ENCODE assay signal across 8 cellular contexts in genomic region chr10:69337312-69338132, GRCh38. TPM values are rescaled to one million over a fixed set of nuclear protein-coding genes. Genes with fewer than 3 reads are reported as not detected.
DNase-seq lines count a peak whose midpoint lies in the region; ATAC-seq and TF ChIP-seq lines count a peak whose summit lies in the region.

No MANE protein-coding gene starts in this region.

- DNase-seq in AG09309 (ENCODE audit: low read depth) (peak; percentile 34), Kasumi-1 (lab: John Stamatoyannopoulos, UW) (peak; percentile 98 to 99), spleen (no peak), SK-N-DZ (ENCODE audit: low spot score) (no peak)
- DNase-seq in activated CD4-positive, alpha-beta T cell treated with anti-CD3 and anti-CD28 coated beads for 1 hour, result no peak

- H3K27me3 ChIP-seq in iPS-18a (ENCODE audit: control insufficient read depth, insufficient read depth, low read length) (no peaks in the 10 kb centered on the region), spleen (replicated peaks in 1 of 7) (no peaks in the 10 kb centered on the region)

- H3K9ac ChIP-seq in iPS-18a (ENCODE audit: low read length), result no peak overlapping the region

- TF ChIP-seq CTCF in AG09309 (IDR thresholded peaks at IDR 0.05; ENCODE audit: control insufficient read depth, insufficient read depth, low read depth, low read length, missing control alignments) (no peak), spleen (IDR thresholded peaks at IDR 0.05 in 8 of 11, conservative IDR thresholded peaks at IDR 0.05 in 3 of 11) (no peak)

- H3K36me3 ChIP-seq in iPS-18a (ENCODE audit: control insufficient read depth, low read depth, low read length) (no peaks in the 10 kb centered on the region), spleen (peaks cover 0 to 11% (median 2%) of the 10 kb centered on the region in 6 donors)

- peaks cover 36% of the 10 kb centered on the region for H3K4me1 ChIP-seq in iPS-18a (ENCODE audit: control insufficient read depth, low read depth, low read length)
- H3K4me1 ChIP-seq in spleen, result peaks cover 31 to 98% (median 70%) of the 10 kb centered on the region in 6 donors

- intact Hi-C loops in spleen (cut with DNase I; ENCODE audit: low total_unique reads), result no loop called here

- ATAC-seq in HG02642 (IDR thresholded peaks at IDR 0.05; ENCODE audit: poor library complexity, unreplicated experiment), result no peak

- TF ChIP-seq POLR2A in spleen (IDR thresholded peaks at IDR 0.05), result no peak

- no peak overlapping the region for H3K4me3 ChIP-seq in AG09309 (ENCODE audit: control insufficient read depth, low read depth, low read length)
- H3K4me3 ChIP-seq in iPS-18a (ENCODE audit: low read length), result peak overlapping the region; percentile 6
- H3K4me3 ChIP-seq in spleen, result peak overlapping the region in 1 of 8 donors; percentile 29

- H3K27ac ChIP-seq in angular gyrus (ENCODE audit: low read depth, low read length) (peak overlapping the region; percentile 69), iPS-18a (ENCODE audit: low read length) (peak overlapping the region; percentile 37), spleen (peak overlapping the region in 6 of 8 donors; percentile 17 to 83 (median 68))

- H3K9me3 ChIP-seq in iPS-18a (ENCODE audit: control insufficient read depth, low read depth, low read length) (no peaks in the 10 kb centered on the region), spleen (no peaks in the 10 kb centered on the region)

- 54 to 61% (median 55%) methylated on average over 12 to 16 of the region's 16 CpGs for WGBS in spleen, 5 donors

RNA-seq across cellular contexts. Expression of gene HK1, which starts 59.2 kb away (rescaled TPM):
- 100 to 1,000 TPM in 1 of 7 donors, 10 to 100 TPM in 6; 59.3 to 108 (median 81.0) TPM for total RNA-seq in spleen
- polyA plus RNA-seq in spleen, result 10 to 100 TPM; 19.0 to 32.5 (median 19.1) TPM
- polyA plus RNA-seq in SK-N-DZ (2014; cell fraction: cytosol; rRNA removed), result 29.0 and 30.3 TPM in 2 replicates
- polyA plus RNA-seq in SK-N-DZ (2014; cell fraction: nucleus; rRNA removed), result 16.1 and 17.1 TPM in 2 replicates

Comparison
In these comparisons a context has a peak if more than half of its experiments do, and no peak if none do; other contexts are left out.
1. DNase-seq: peak in AG09309 (single experiment) and Kasumi-1 (2 of 2); none in spleen (single experiment), SK-N-DZ (single experiment) and activated CD4-positive, alpha-beta T cell treated with anti-CD3 and anti-CD28 coated beads for 1 hour (single experiment).
2. Peak in every context shown above with its lines, with median percentiles within 50 percentile points of each other: H3K27ac ChIP-seq.